ENCODE assay signal across 10 cellular contexts in genomic region chr4:139655116-139655515, GRCh38. TPM values are rescaled to one million over a fixed set of nuclear protein-coding genes. Genes with fewer than 3 reads are reported as not detected.
A peak's percentile ranks its signal among the peaks of the same experiment; 100 is the strongest.
DNase-seq lines count a peak whose midpoint lies in the region; ATAC-seq, FAIRE-seq and TF ChIP-seq lines count a peak whose summit lies in the region.
"Had no signal": no experiment of that assay in that cellular context is flagged by ENCODE, and none has a peak within 500 bp of the region (broad histone marks: within the 10 kb centered on the region; RNA-seq: fewer than 3 reads in every experiment).

No MANE protein-coding gene starts in this region.

- no TSS peak for BruUV-seq in Calu3 (replicated peaks; lab: Mats Ljungman, UMichigan)

- no peak overlapping the region for H3K27ac ChIP-seq in small intestine (ENCODE audit: low read depth in 1 of 2, low read length in 1 of 2)
- H3K27ac ChIP-seq: parathyroid adenoma had no signal

- WGBS in small intestine, 3 donors = 61 to 64% (median 64%) methylated on average over 3 of the region's 3 CpGs

- intact Hi-C loops in Calu3 (cut with micrococcal nuclease; ENCODE audit: unreplicated experiment) = loop anchor here (5.0 kb wide), 2 partner anchors 47 to 627 kb away; no protein-coding TSS in a partner anchor

- H3K27me3 Mint-ChIP-seq in T-cell (peaks cover 3 to 8% of the 10 kb centered on the region in 2 donors), Calu3 (ENCODE audit: unreplicated experiment) (no peaks in the 10 kb centered on the region)

- H3K4me1 ChIP-seq in small intestine (ENCODE audit: control insufficient read depth in 2 of 2, insufficient read depth in 1 of 2, low read depth in 1 of 2, low read length in 1 of 2) = no peaks in the 10 kb centered on the region
- H3K4me1 ChIP-seq: parathyroid adenoma had no signal

- no peak overlapping the region for H3K27ac Mint-ChIP-seq in T-cell
- no peak overlapping the region for H3K27ac Mint-ChIP-seq in Calu3 (ENCODE audit: unreplicated experiment)

- FAIRE-seq in small intestine (lab: Jason Lieb, UNC) = no peak
- FAIRE-seq: G401.6 had no signal

- H3K4me3 ChIP-seq in fibroblast of mammary gland (ENCODE audit: control insufficient read depth, low read depth, low read length) = no peak overlapping the region
- no peak overlapping the region for H3K4me3 ChIP-seq in small intestine (ENCODE audit: low read depth in 1 of 2, low read length in 2 of 2)

- H3K4me3 Mint-ChIP-seq in T-cell (no peak overlapping the region), Calu3 (ENCODE audit: low read depth, unreplicated experiment) (no peak overlapping the region)

- H3K9me3 Mint-ChIP-seq in T-cell = no peaks in the 10 kb centered on the region
- no peaks in the 10 kb centered on the region for H3K9me3 Mint-ChIP-seq in Calu3 (ENCODE audit: low read depth, unreplicated experiment)

- no peaks in the 10 kb centered on the region for H3K27me3 ChIP-seq in small intestine (ENCODE audit: control insufficient read depth in 2 of 2, insufficient read depth in 2 of 2, low read length in 2 of 2)

- POLR2A ChIA-PET in T-cell (lab: Charles Lee) = no interaction called here

- ATAC-seq in HG03432 (IDR thresholded peaks at IDR 0.05; ENCODE audit: unreplicated experiment) (peak; percentile 45), T-cell (replicated peaks in 1 of 4) (no peak)

- H3K9me3 ChIP-seq in small intestine (ENCODE audit: control insufficient read depth, low read depth) = no peaks in the 10 kb centered on the region

- H3K4me1 Mint-ChIP-seq in T-cell (peaks cover 29 to 32% (median 30%) of the 10 kb centered on the region in 3 donors), Calu3 (ENCODE audit: low read depth, unreplicated experiment) (peaks cover 37% of the 10 kb centered on the region)

- CTCF ChIA-PET in T-cell (lab: Charles Lee) (interaction anchor here (2.3 to 3.1 kb wide), 2 partner anchors 11 kb away, joined by 12 to 16 read pairs; partner anchors contain the start of gene MGST2 (in 2 of the 2)), Calu3 (lab: Charles Lee) (interaction anchor here (0.6 kb wide), 1 partner anchor 103 kb away, joined by 5 read pairs; no protein-coding TSS in a partner anchor)

- peak; percentile 14 to 37 for DNase-seq in SHP77 (lab: John Stamatoyannopoulos, UW)
- no peak for DNase-seq in SHP77 treated with DMSO at 0.1 percent for 48 hours (lab: John Stamatoyannopoulos, UW)
- peak; percentile 16 for DNase-seq in RPMI8226
- peak; percentile 62 for DNase-seq in fibroblast of mammary gland (ENCODE audit: low read depth)
- peak; percentile 46 for DNase-seq in small intestine
- DNase-seq in T-cell = no peak
- DNase-seq in Calu3 = no peak

- H3K36me3 Mint-ChIP-seq in T-cell (no peaks in the 10 kb centered on the region), Calu3 (ENCODE audit: insufficient read depth, unreplicated experiment) (no peaks in the 10 kb centered on the region)

- H3K36me3 ChIP-seq in small intestine (ENCODE audit: control insufficient read depth in 2 of 2, insufficient read depth in 2 of 2, low read length in 2 of 2) = no peaks in the 10 kb centered on the region

- TF ChIP-seq CTCF in fibroblast of mammary gland (conservative IDR thresholded peaks at IDR 0.05; ENCODE audit: control insufficient read depth, insufficient read depth, low read depth, low read length) (peak; percentile 48), Calu3 (IDR thresholded peaks at IDR 0.05; ENCODE audit: unreplicated experiment) (no peak)

RNA-seq across cellular contexts. Expression of gene MGST2, which starts 10.5 kb away (rescaled TPM):
- polyA plus RNA-seq in small intestine = 100 to 1,000 TPM; 207 to 225 (median 214) TPM
- total RNA-seq in T-cell (1 to 10 TPM; 1.9 to 6.2 (median 3.1) TPM), Calu3 (2022) (31.9 and 33.7 TPM in 2 replicates)

Comparison
In these comparisons a context has a peak if more than half of its experiments do, and no peak if none do; other contexts are left out.
1. DNase-seq: peak in SHP77 (2 of 2), RPMI8226 (single experiment), fibroblast of mammary gland (single experiment) and small intestine (single experiment); none in SHP77 treated with DMSO at 0.1 percent for 48 hours (single experiment), T-cell (0 of 34) and Calu3 (single experiment).